ENCODE assay signal across 36 cellular contexts in genomic region chr3:24504765-24505164, GRCh38. TPM values are rescaled to one million over a fixed set of nuclear protein-coding genes. Genes with fewer than 3 reads are reported as not detected.
"Had no signal": no experiment of that assay in that cellular context is flagged by ENCODE, and none has a peak within 500 bp of the region (broad histone marks: within the 10 kb centered on the region; RNA-seq: fewer than 3 reads in every experiment).

No MANE protein-coding gene starts in this region.

- FAIRE-seq: astrocyte, TTC549 had no signal

- H3K27me3 ChIP-seq: adrenal gland, body of pancreas, brain microvascular endothelial cell, breast epithelium had no signal

- H3K9me3 ChIP-seq: adrenal gland, body of pancreas, breast epithelium had no signal

- H3K27ac ChIP-seq: adrenal gland, body of pancreas, brain microvascular endothelial cell, VCaP had no signal

- H3K4me1 ChIP-seq: body of pancreas, breast epithelium had no signal

- DNase-seq: activated B cell treated with CpG ODN at 0.5 μM for 24 hours; activated CD4-positive, alpha-beta memory T cell treated with anti-CD3 and anti-CD28 coated beads for 36 hours; activated CD4-positive, alpha-beta T cell treated with anti-CD3 and anti-CD28 coated beads for 4 hours; activated CD4-positive, alpha-beta T cell treated with anti-CD3 and anti-CD28 coated beads, Interleukin-2, amount 10 ng/mL, durations not matched to agents 24 days and 14 days; activated CD4-positive, alpha-beta T cell treated with anti-CD3 and anti-CD28 coated beads, Interleukin-2, amount 50 U/mL, for 1 hour; activated CD4-positive, alpha-beta T cell treated with anti-CD3 and anti-CD28 coated beads, Interleukin-2, amount 50 U/mL, for 4 hours; activated CD4-positive, CD25-positive, alpha-beta regulatory T cell treated with anti-CD3 and anti-CD28 coated beads, Interleukin-2, amount 50 U/mL, for 72 hours; activated CD8-positive, alpha-beta memory T cell treated with anti-CD3 and anti-CD28 coated beads, Interleukin-2, amount 50 U/mL, for 4 hours; activated CD8-positive, alpha-beta T cell treated with anti-CD3 and anti-CD28 coated beads for 36 hours; activated effector memory CD4-positive, alpha-beta T cell treated with anti-CD3 and anti-CD28 coated beads, Interleukin-2, amount 50 U/mL, for 16 hours; activated gamma-delta T cell treated with Interleukin-2 at 50 U/mL for 16 hours; activated naive CD4-positive, alpha-beta T cell; activated naive CD4-positive, alpha-beta T cell treated with anti-CD3 and anti-CD28 coated beads for 36 hours; activated naive CD4-positive, alpha-beta T cell treated with anti-CD3 and anti-CD28 coated beads, Interleukin-2, amount 50 U/mL, for 16 hours; activated naive CD8-positive, alpha-beta T cell treated with anti-CD3 and anti-CD28 coated beads for 36 hours; activated T-cell treated with anti-CD3 and anti-CD28 coated beads for 4 hours; activated T-cell treated with anti-CD3 and anti-CD28 coated beads, Interleukin-2, amount 50 U/mL, for 1 hour; activated T-cell treated with anti-CD3 and anti-CD28 coated beads, Interleukin-2, amount 50 U/mL, for 4 hours; activated T-cell treated with anti-CD3 and anti-CD28 coated beads, Interleukin-2, amount 50 U/mL, for 72 hours; adrenal gland; amniotic stem cell; aorta; body of pancreas; brain microvascular endothelial cell; central memory CD4-positive, alpha-beta T cell; T-helper 1 cell; T-helper 2 cell; T-helper 9 cell had no signal

- ATAC-seq: activated CD8-positive, alpha-beta T cell treated with anti-CD3 and anti-CD28 coated beads for 36 hours; activated naive CD4-positive, alpha-beta T cell treated with anti-CD3 and anti-CD28 coated beads, Interleukin-2, amount 50 U/mL, for 72 hours; activated T-cell treated with anti-CD3 and anti-CD28 coated beads, Interleukin-2, amount 50 U/mL, for 4 hours; activated T-cell treated with anti-CD3 and anti-CD28 coated beads, Interleukin-2, amount 50 U/mL, for 72 hours; activated T-helper 17 cell treated with anti-CD3 and anti-CD28 coated beads, Interleukin-2, amount 50 U/mL, for 72 hours; body of pancreas had no signal

- H3K4me3 ChIP-seq: adrenal gland, body of pancreas, breast epithelium had no signal

- H3K36me3 ChIP-seq: adrenal gland, brain microvascular endothelial cell, breast epithelium had no signal

RNA-seq across cellular contexts. Expression of gene THRB, which starts 10.1 kb away (rescaled TPM):
- total RNA-seq: activated CD4-positive, alpha-beta memory T cell treated with anti-CD3 and anti-CD28 coated beads for 36 hours; activated CD4-positive, alpha-beta T cell treated with anti-CD3 and anti-CD28 coated beads, Interleukin-2, amount 10 ng/mL, durations not matched to agents 24 days and 14 days; activated CD8-positive, alpha-beta memory T cell treated with anti-CD3 and anti-CD28 coated beads for 36 hours; activated CD8-positive, alpha-beta T cell treated with anti-CD3 and anti-CD28 coated beads for 36 hours; activated naive CD4-positive, alpha-beta T cell treated with anti-CD3 and anti-CD28 coated beads for 36 hours; activated naive CD4-positive, alpha-beta T cell treated with anti-CD3 and anti-CD28 coated beads, Interleukin-2, amount 50 U/mL, for 72 hours; activated naive CD8-positive, alpha-beta T cell treated with anti-CD3 and anti-CD28 coated beads for 36 hours; activated T-cell treated with anti-CD3 and anti-CD28 coated beads, Interleukin-2, amount 50 U/mL, for 4 hours; activated T-cell treated with anti-CD3 and anti-CD28 coated beads, Interleukin-2, amount 50 U/mL, for 72 hours; activated T-helper 1 cell treated with anti-CD3 and anti-CD28 coated beads, Interleukin-12 subunit alpha, Interleukin-12 subunit beta, Interleukin-2, Interleukin-4 antibody, amounts not matched to agents 30 ng/mL and 10 ng/mL and 1 ng/mL, durations not matched to agents 14 hours and 24 hours and 36 hours; activated T-helper 17 cell treated with anti-CD3 and anti-CD28 coated beads, Interleukin-2, amount 50 U/mL, for 72 hours had no signal
